8 cellular contexts compared by ENCODE assay signal in genomic region chr4:122716825-122717448, GRCh38.
A peak's percentile ranks its signal among the peaks of the same experiment; 100 is the strongest.
DNase-seq lines count a peak whose midpoint lies in the region; ATAC-seq, FAIRE-seq and TF ChIP-seq lines count a peak whose summit lies in the region.
"Had no signal": no experiment of that assay in that cellular context is flagged by ENCODE, and none has a peak within 500 bp of the region (broad histone marks: within the 10 kb centered on the region; RNA-seq: fewer than 3 reads in every experiment).

No MANE protein-coding gene starts in this region.

- H3K4me3 ChIP-seq in astrocyte of the spinal cord (ENCODE audit: low read depth, low read length) (no peak overlapping the region), iPS DF 6.9 (ENCODE audit: low read length) (no peak overlapping the region)
- H3K4me3 ChIP-seq: skin epidermis had no signal

- H3K9me3 ChIP-seq in iPS DF 6.9 (ENCODE audit: control insufficient read depth, insufficient read depth, low read length) = no peaks in the 10 kb centered on the region

- no peak overlapping the region for H3K27ac ChIP-seq in iPS DF 6.9 (ENCODE audit: low read length)
- H3K27ac ChIP-seq: skin epidermis had no signal

- peak; percentile 89 for ATAC-seq in GM21786 (IDR thresholded peaks at IDR 0.05; ENCODE audit: unreplicated experiment)

- no peaks in the 10 kb centered on the region for H3K4me1 ChIP-seq in iPS DF 6.9 (ENCODE audit: control insufficient read depth, insufficient read depth, low read length)

- DNase-seq in GM10266 (ENCODE audit: extremely low spot score) (peak; percentile 58), astrocyte of the spinal cord (ENCODE audit: low read depth, low spot score) (peak; percentile 63), iPS DF 6.9 (ENCODE audit: low read depth, low spot score) (peak; percentile 57)
- peak; percentile 58 to 73 for DNase-seq in stimulated activated CD4-positive, alpha-beta T cell treated with anti-CD3 and anti-CD28 coated beads, Interleukin-15, amount 100 ng/mL, for 48 hours (ENCODE audit: low read depth in 2 of 2)

- in situ Hi-C loops in astrocyte of the spinal cord (cut with HindIII; ENCODE audit: low sequenced_read_pairs) = no loop called here

- TF ChIP-seq CTCF in GM10266 (IDR thresholded peaks at IDR 0.05; ENCODE audit: control insufficient read depth, insufficient read depth, low read depth, missing control alignments) (peak; percentile 88), LNCAP (IDR thresholded peaks at IDR 0.05) (peak; percentile 82), astrocyte of the spinal cord (IDR thresholded peaks at IDR 0.05; ENCODE audit: low read depth, low read length) (peak; percentile 95)

- 100% methylated on average over 1 of the region's 4 CpGs for WGBS in iPS DF 6.9 (ENCODE audit: insufficient coverage, insufficient read length)

- H3K27me3 ChIP-seq in iPS DF 6.9 (ENCODE audit: control insufficient read depth, insufficient read depth, low read length) = no peaks in the 10 kb centered on the region

- no peaks in the 10 kb centered on the region for H3K36me3 ChIP-seq in iPS DF 6.9 (ENCODE audit: control insufficient read depth, insufficient read depth, low read length)

- FAIRE-seq in TTC549 (lab: Jason Lieb, UNC) = peak; percentile 81
